In genomic region chr7:25864943-25865633, GRCh38 we compare ENCODE assay signal across 19 cellular contexts.
A peak's percentile ranks its signal among the peaks of the same experiment; 100 is the strongest.
DNase-seq lines count a peak whose midpoint lies in the region; ATAC-seq, FAIRE-seq and TF ChIP-seq lines count a peak whose summit lies in the region.
"Had no signal": no experiment of that assay in that cellular context is flagged by ENCODE, and none has a peak within 500 bp of the region (broad histone marks: within the 10 kb centered on the region; RNA-seq: fewer than 3 reads in every experiment).

No MANE protein-coding gene starts in this region.

- ATAC-seq in activated T-helper 17 cell treated with anti-CD3 and anti-CD28 coated beads, Interleukin-2, amount 50 U/mL, for 72 hours (replicated peaks): no peak

- TF ChIP-seq CTCF in D721Med (IDR thresholded peaks at IDR 0.05; ENCODE audit: insufficient read depth, missing control alignments): no peak
- TF ChIP-seq CTCF in HEK293 (tag by site-specific recombination; IDR thresholded peaks at IDR 0.05): no peak
- no peak for TF ChIP-seq CTCF in neural cell (IDR thresholded peaks at IDR 0.05; ENCODE audit: poor library complexity, severe bottlenecking)
- TF ChIP-seq CTCF in HFFc6 (IDR thresholded peaks at IDR 0.05): no peak
- no peak for TF ChIP-seq CTCF in Caco-2 (IDR thresholded peaks at IDR 0.05; ENCODE audit: insufficient read depth in 1 of 2, low read depth in 1 of 2, low read length in 1 of 2, severe bottlenecking in 1 of 2, unreplicated experiment in 1 of 2)

- no peaks in the 10 kb centered on the region; the same call in 1 of the 2 replicates for H3K27me3 Mint-ChIP-seq in HFFc6 (ENCODE audit: insufficient read depth)
- peaks cover 70% of the 10 kb centered on the region for H3K27me3 Mint-ChIP-seq in activated T-helper 17 cell treated with anti-CD3 and anti-CD28 coated beads, Interleukin-2, amount 50 U/mL, for 72 hours
- peaks cover 28% of the 10 kb centered on the region for H3K27me3 Mint-ChIP-seq in Caco-2 (ENCODE audit: insufficient read depth, unreplicated experiment)

- H3K9ac ChIP-seq in neural cell (ENCODE audit: low read length): no peak overlapping the region

- no peak overlapping the region for H3K4me2 ChIP-seq in neural cell (ENCODE audit: low read length)

- no peak overlapping the region for H3K4me3 ChIP-seq in HEK293 (ENCODE audit: low read depth, low read length)
- H3K4me3 ChIP-seq in neural cell (ENCODE audit: low read length): no peak overlapping the region
- no peak overlapping the region for H3K4me3 ChIP-seq in Caco-2 (ENCODE audit: low read depth, low read length)
- H3K4me3 ChIP-seq: Peyer's patch, SJSA1 had no signal

- H3K27ac Mint-ChIP-seq in HFFc6: no peak overlapping the region
- no peak overlapping the region for H3K27ac Mint-ChIP-seq in activated T-helper 17 cell treated with anti-CD3 and anti-CD28 coated beads, Interleukin-2, amount 50 U/mL, for 72 hours
- H3K27ac Mint-ChIP-seq in Caco-2 (ENCODE audit: unreplicated experiment): no peak overlapping the region
- H3K27ac Mint-ChIP-seq: T-helper 1 cell treated with Interleukin-12 subunit alpha and Interleukin-12 subunit beta and Interleukin-4 antibody, amounts not matched to agents 30 μg/mL and 1 μg/mL, for 36 hours had no signal

- H3K9me3 Mint-ChIP-seq in HFFc6 (no peaks in the 10 kb centered on the region), Caco-2 (ENCODE audit: unreplicated experiment) (no peaks in the 10 kb centered on the region)
- peaks cover 8% of the 10 kb centered on the region for H3K9me3 Mint-ChIP-seq in activated T-helper 17 cell treated with anti-CD3 and anti-CD28 coated beads, Interleukin-2, amount 50 U/mL, for 72 hours
- H3K9me3 Mint-ChIP-seq: T-helper 1 cell treated with Interleukin-12 subunit alpha and Interleukin-12 subunit beta and Interleukin-4 antibody, amounts not matched to agents 30 μg/mL and 1 μg/mL, for 36 hours had no signal

- H3K4me1 ChIP-seq in HEK293 (ENCODE audit: control insufficient read depth, insufficient read depth, low read length): peaks cover 15% of the 10 kb centered on the region
- H3K4me1 ChIP-seq in Caco-2: no peaks in the 10 kb centered on the region

- POLR2A ChIA-PET in HEK293 (lab: Yijun Ruan, JAX): interaction anchor here (2.9 kb wide), 1 partner anchor 9 kb away, joined by 10 read pairs; no protein-coding TSS in a partner anchor
- POLR2A ChIA-PET in Caco-2 (lab: Charles Lee): no interaction called here

- H4K20me1 ChIP-seq in neural cell (ENCODE audit: insufficient read depth): no peaks in the 10 kb centered on the region

- TF ChIP-seq RAD21 in neural cell (conservative IDR thresholded peaks at IDR 0.05): no peak

- FAIRE-seq in D721Med (lab: Jason Lieb, UNC): peak; percentile 55
- peak; percentile 79 for FAIRE-seq in TTC549 (lab: Jason Lieb, UNC)
- FAIRE-seq: HTR-8/SVneo had no signal

- H3K79me2 ChIP-seq in neural cell (replicated peaks; ENCODE audit: insufficient read depth, low read length): no peaks in the 10 kb centered on the region

- DNase-seq in D721Med (ENCODE audit: insufficient read length, low spot score) (no peak), HFFc6 (no peak), Caco-2 (no peak)
- DNase-seq: AML-193; DMS153; GF-D8; IMR-90; NCI-H187; NCI-H345; NK-92 treated with Interleukin-12 subunit alpha and Interleukin-12 subunit beta, amount 100 ng/mL, for 24 hours; Peyer's patch had no signal

- no peaks in the 10 kb centered on the region for H3F3A ChIP-seq in neural cell (ENCODE audit: insufficient read depth, low read length, poor library complexity, severe bottlenecking)

- H3K9me2 ChIP-seq in neural cell (ENCODE audit: insufficient read depth, low read length): no peaks in the 10 kb centered on the region

- CTCF ChIA-PET in HEK293 (lab: Yijun Ruan, JAX) (interaction anchor here (0.7 to 2.3 kb wide), 5 partner anchors 26 to 635 kb away, joined by 3 to 9 read pairs (median 3); no protein-coding TSS in a partner anchor), Caco-2 (lab: Charles Lee) (no interaction called here)

- H3K36me3 Mint-ChIP-seq in HFFc6 (ENCODE audit: low read depth) (no peaks in the 10 kb centered on the region), Caco-2 (ENCODE audit: insufficient read depth, unreplicated experiment) (peaks cover 9% of the 10 kb centered on the region)
- peaks cover 18% of the 10 kb centered on the region for H3K36me3 Mint-ChIP-seq in activated T-helper 17 cell treated with anti-CD3 and anti-CD28 coated beads, Interleukin-2, amount 50 U/mL, for 72 hours (ENCODE audit: low read depth)

- H3K4me3 Mint-ChIP-seq in HFFc6 (no peak overlapping the region), Caco-2 (ENCODE audit: unreplicated experiment) (no peak overlapping the region)
- H3K4me3 Mint-ChIP-seq in activated T-helper 17 cell treated with anti-CD3 and anti-CD28 coated beads, Interleukin-2, amount 50 U/mL, for 72 hours: no peak overlapping the region
- H3K4me3 Mint-ChIP-seq: T-helper 1 cell treated with Interleukin-12 subunit alpha and Interleukin-12 subunit beta and Interleukin-4 antibody, amounts not matched to agents 30 μg/mL and 1 μg/mL, for 36 hours had no signal

- H2AFZ ChIP-seq in neural cell (ENCODE audit: low read depth, low read length): no peak overlapping the region

- no peaks in the 10 kb centered on the region for H3K36me3 ChIP-seq in HEK293 (ENCODE audit: control insufficient read depth in 2 of 2, insufficient read depth in 1 of 2, low read length in 2 of 2)
- H3K36me3 ChIP-seq in neural cell (ENCODE audit: insufficient read depth, low read length): no peaks in the 10 kb centered on the region
- H3K36me3 ChIP-seq in Caco-2 (ENCODE audit: control insufficient read depth, insufficient read depth, low read length): no peaks in the 10 kb centered on the region
- H3K36me3 ChIP-seq: Peyer's patch, SJSA1 had no signal

- H3K4me1 Mint-ChIP-seq in HFFc6 (ENCODE audit: low read depth) (peaks cover 18% of the 10 kb centered on the region), Caco-2 (ENCODE audit: low read depth, unreplicated experiment) (no peaks in the 10 kb centered on the region)
- H3K4me1 Mint-ChIP-seq in activated T-helper 17 cell treated with anti-CD3 and anti-CD28 coated beads, Interleukin-2, amount 50 U/mL, for 72 hours: peaks cover 4% of the 10 kb centered on the region

- H3K27me3 ChIP-seq in neural cell (ENCODE audit: insufficient read depth, low read depth, low read length): peaks cover 100% of the 10 kb centered on the region
- H3K27me3 ChIP-seq in Caco-2 (replicated peaks; ENCODE audit: control insufficient read depth, insufficient read depth, low read length): peaks cover 2% of the 10 kb centered on the region; the same call in 1 of the 2 replicates

- no TSS peak for BruUV-seq in Caco-2 (replicated peaks; lab: Mats Ljungman, UMichigan)

- intact Hi-C loops in Caco-2 (cut with micrococcal nuclease; ENCODE audit: unreplicated experiment): no loop called here

- no peak for TF ChIP-seq EP300 in neural cell (conservative IDR thresholded peaks at IDR 0.05; ENCODE audit: poor library complexity, severe bottlenecking)

- H3K9me3 ChIP-seq in HEK293 (ENCODE audit: control insufficient read depth, insufficient read depth, low read depth, low read length) (no peaks in the 10 kb centered on the region), neural cell (ENCODE audit: low read length) (no peaks in the 10 kb centered on the region), Caco-2 (no peaks in the 10 kb centered on the region)
- H3K9me3 ChIP-seq: SJSA1 had no signal

- H3K27ac ChIP-seq in HEK293 (ENCODE audit: extremely low read depth, low read depth, low read length): no peak overlapping the region
- H3K27ac ChIP-seq in neural cell (ENCODE audit: low read length): no peak overlapping the region
- H3K27ac ChIP-seq: C4-2B, Peyer's patch, SJSA1 had no signal

TF ChIP-seq in HEK293, 187 proteins besides CTCF, POLR2A, EP300 and RAD21 (continues in another document):
- TF ChIP-seq ZNF138 (tag by site-specific recombination; IDR thresholded peaks at IDR 0.05; ENCODE audit: borderline replicate concordance): no peak
- TF ChIP-seq, protein P1, sequence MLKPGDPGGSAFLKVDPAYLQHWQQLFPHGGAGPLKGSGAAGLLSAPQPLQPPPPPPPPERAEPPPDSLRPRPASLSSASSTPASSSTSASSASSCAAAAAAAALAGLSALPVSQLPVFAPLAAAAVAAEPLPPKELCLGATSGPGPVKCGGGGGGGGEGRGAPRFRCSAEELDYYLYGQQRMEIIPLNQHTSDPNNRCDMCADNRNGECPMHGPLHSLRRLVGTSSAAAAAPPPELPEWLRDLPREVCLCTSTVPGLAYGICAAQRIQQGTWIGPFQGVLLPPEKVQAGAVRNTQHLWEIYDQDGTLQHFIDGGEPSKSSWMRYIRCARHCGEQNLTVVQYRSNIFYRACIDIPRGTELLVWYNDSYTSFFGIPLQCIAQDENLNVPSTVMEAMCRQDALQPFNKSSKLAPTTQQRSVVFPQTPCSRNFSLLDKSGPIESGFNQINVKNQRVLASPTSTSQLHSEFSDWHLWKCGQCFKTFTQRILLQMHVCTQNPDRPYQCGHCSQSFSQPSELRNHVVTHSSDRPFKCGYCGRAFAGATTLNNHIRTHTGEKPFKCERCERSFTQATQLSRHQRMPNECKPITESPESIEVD (tag by site-specific recombination; IDR thresholded peaks at IDR 0.05): peak; percentile 48; the same call in 1 of the 2 replicates
- peak; percentile 83 for TF ChIP-seq SP7 (tag by site-specific recombination; IDR thresholded peaks at IDR 0.05)
- TF ChIP-seq ZNF132 (tag by site-specific recombination; IDR thresholded peaks at IDR 0.05; ENCODE audit: borderline replicate concordance): no peak
- TF ChIP-seq ZNF664 (tag by site-specific recombination; IDR thresholded peaks at IDR 0.05): peak; percentile 95

TF ChIP-seq in neural cell, 6 proteins besides CTCF, POLR2A, EP300 and RAD21 (continues in another document):
- peak; percentile 33 for TF ChIP-seq POLR2AphosphoS5 (IDR thresholded peaks at IDR 0.05)
